In the genomic region with DNA sequence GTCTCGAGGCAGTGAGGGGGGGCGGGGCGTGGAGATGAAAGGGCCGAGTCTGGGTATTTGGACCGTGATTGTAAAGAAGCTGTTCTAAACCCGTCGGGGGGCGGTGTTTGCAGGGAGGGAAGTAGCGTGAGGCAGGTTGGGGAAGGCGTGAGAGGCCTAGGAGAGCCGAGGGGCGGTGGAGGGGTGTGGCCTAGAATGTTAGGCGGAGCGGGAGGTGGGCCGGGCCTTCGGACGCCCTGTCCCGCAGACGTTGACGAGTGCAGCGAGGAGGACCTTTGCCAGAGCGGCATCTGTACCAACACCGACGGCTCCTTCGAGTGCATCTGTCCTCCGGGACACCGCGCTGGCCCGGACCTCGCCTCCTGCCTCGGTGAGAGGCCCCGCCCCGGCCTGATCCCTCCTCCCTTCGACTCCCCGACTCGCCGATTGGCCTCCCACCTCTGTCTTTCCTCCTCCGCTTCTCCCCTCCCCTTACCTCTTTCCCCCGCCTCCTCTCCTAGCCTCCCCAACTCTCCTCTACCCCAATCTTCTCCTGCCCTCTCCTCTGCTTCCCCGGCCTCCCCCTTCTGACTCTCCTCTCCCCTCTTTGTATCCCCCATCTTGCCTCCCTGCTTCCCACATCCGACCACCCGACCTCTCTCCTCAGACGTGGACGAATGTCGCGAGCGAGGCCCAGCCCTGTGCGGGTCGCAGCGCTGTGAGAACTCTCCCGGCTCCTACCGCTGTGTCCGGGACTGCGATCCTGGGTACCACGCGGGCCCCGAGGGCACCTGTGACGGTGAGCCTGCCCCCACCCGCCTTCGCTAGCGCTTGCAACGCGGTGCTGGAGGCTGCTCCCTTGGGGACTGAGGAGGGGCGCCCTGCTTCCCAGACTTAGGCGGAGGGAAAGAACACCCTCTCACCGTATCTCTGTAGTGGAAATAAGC, we compare ENCODE assay signal across 8 cellular contexts. TPM values are rescaled to one million over a fixed set of nuclear protein-coding genes. Genes with fewer than 3 reads are reported as not detected.
DNase-seq lines count a peak whose midpoint lies in the region; ATAC-seq and TF ChIP-seq lines count a peak whose summit lies in the region.

No MANE protein-coding gene starts in this region.

- H3K9ac ChIP-seq in liver (ENCODE audit: low read depth in 1 of 2, low read length in 2 of 2): no peak overlapping the region

- 8% methylated on average over 66 of the region's 66 CpGs for WGBS in liver

- no peaks in the 10 kb centered on the region for H3K9me3 ChIP-seq in liver (ENCODE audit: control insufficient read depth in 4 of 4, low read length in 3 of 4)

- H3K36me3 ChIP-seq in liver (ENCODE audit: control insufficient read depth in 4 of 4, insufficient read depth in 3 of 4, low read depth in 1 of 4, low read length in 3 of 4): peaks cover 0 to 1% (median 0%) of the 10 kb centered on the region in 4 donors

- peaks cover 0 to 4% (median 0%) of the 10 kb centered on the region in 4 donors for H3K27me3 ChIP-seq in liver (ENCODE audit: control insufficient read depth in 4 of 4, insufficient read depth in 4 of 4, low read length in 3 of 4)

- no peak for TF ChIP-seq RAD21 in liver (IDR thresholded peaks at IDR 0.05)

- peak; percentile 72 for DNase-seq in COLO829 (ENCODE audit: low spot score)
- peak; percentile 88 for DNase-seq in HCEC 1CT
- DNase-seq in NCI-H2081 (lab: John Stamatoyannopoulos, UW): peak; percentile 71 to 76
- DNase-seq in choroid plexus epithelial cell (ENCODE audit: low read depth): peak; percentile 93
- peak; percentile 75 for DNase-seq in stimulated activated CD8-positive, alpha-beta memory T cell treated with anti-CD3 and anti-CD28 coated beads, Interleukin-12 subunit alpha, Interleukin-12 subunit beta, amount 100 ng/mL, for 1 hour (ENCODE audit: low read depth)

- peak; percentile 52 to 54 for ATAC-seq in activated CD4-positive, CD25-positive, alpha-beta regulatory T cell treated with anti-CD3 and anti-CD28 coated beads, Interleukin-2, amount 50 U/mL, for 24 hours
- no peak for ATAC-seq in GM18858 (IDR thresholded peaks at IDR 0.05; ENCODE audit: unreplicated experiment)

- H3K27ac ChIP-seq in liver (ENCODE audit: low read depth in 1 of 2, low read length in 2 of 2): peak overlapping the region; percentile 11 to 19

- H3K4me1 ChIP-seq in liver (ENCODE audit: control insufficient read depth in 4 of 4, insufficient read depth in 4 of 4, low read length in 3 of 4): peaks cover 6 to 20% (median 8%) of the 10 kb centered on the region in 4 donors

- TF ChIP-seq CTCF in choroid plexus epithelial cell (conservative IDR thresholded peaks at IDR 0.05; ENCODE audit: low read depth, low read length): no peak
- TF ChIP-seq CTCF in liver (IDR thresholded peaks at IDR 0.05; ENCODE audit: low read depth, low read length, missing input control): no peak

- H3K4me3 ChIP-seq in choroid plexus epithelial cell (ENCODE audit: low read depth, low read length): peak overlapping the region; percentile 95
- peak overlapping the region in 2 of 3 donors; percentile 17 to 38 for H3K4me3 ChIP-seq in liver (ENCODE audit: low read depth in 1 of 3, low read length in 3 of 3)

TF ChIP-seq in liver, 16 proteins besides CTCF, POLR2A, EP300 and RAD21:
- TF ChIP-seq NR2F2 (IDR thresholded peaks at IDR 0.05): no peak

RNA-seq across cellular contexts. Expression of a gene that starts 12.8 kb away (rescaled TPM):
- 10 to 100 TPM; 14.0 to 21.6 TPM for total RNA-seq in liver
- 10 to 100 TPM in 1 of 2 donors, 1 to 10 TPM in 1; 9.6 to 28.7 TPM for polyA plus RNA-seq in liver

RNA-seq across cellular contexts. Expression of a gene that starts 37.3 kb away (rescaled TPM):
- total RNA-seq in liver: 10 to 100 TPM; 10.1 to 11.0 TPM
- 10 to 100 TPM; 19.8 to 22.9 TPM for polyA plus RNA-seq in liver
